Comparison of ENCODE assay signal across 8 cellular contexts in the genomic region with DNA sequence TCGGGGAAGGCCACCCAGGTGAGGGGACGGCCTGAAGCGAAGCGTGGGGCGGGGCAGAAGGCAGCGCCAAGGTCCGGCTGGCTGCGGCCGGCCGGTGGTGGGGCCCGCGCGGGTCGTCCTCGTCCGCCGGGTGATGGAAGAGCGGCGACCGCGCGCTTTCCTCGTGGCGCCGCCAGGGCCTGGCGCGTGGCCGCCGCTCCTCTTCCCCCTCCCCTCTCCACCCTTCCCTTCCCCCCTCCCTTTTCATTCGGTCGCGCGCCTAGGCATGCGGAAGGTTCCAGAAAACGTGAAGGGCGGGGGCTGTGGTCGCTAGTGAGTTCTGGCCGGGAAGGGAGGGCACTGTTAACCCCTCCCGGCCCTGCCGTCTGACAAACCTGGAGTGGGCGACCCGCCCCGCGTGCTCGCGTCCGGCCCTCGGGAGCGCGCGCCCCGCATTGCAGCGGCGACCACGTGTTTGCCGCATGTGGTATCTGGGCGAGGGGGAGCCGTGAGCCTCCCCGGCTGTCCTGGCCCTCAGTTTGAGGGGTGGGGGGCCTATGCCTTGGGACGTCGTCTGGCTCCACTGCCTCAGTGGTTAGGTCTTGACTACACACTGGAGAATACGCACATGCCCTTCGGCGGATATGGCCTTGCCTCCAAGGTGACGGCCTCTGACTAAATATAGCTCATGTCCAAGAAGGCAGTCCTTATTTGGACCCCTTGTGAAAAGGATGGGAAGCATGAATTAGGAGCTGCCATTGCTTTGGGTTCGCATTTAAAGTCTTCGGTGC. TPM values are rescaled to one million over a fixed set of nuclear protein-coding genes. Genes with fewer than 3 reads are reported as not detected.
DNase-seq lines count a peak whose midpoint lies in the region; ATAC-seq, FAIRE-seq and TF ChIP-seq lines count a peak whose summit lies in the region.

No MANE protein-coding gene starts in this region.

- peaks cover 48% of the 10 kb centered on the region for H3K4me1 Mint-ChIP-seq in GM23338

- H3K36me3 ChIP-seq in GM23338 (ENCODE audit: insufficient read depth), result peaks cover 48% of the 10 kb centered on the region

- H3K4me1 ChIP-seq in GM23338 (ENCODE audit: insufficient read depth), result peaks cover 23% of the 10 kb centered on the region

- H4K20me1 ChIP-seq in GM23338 (replicated peaks; ENCODE audit: insufficient read depth), result peaks cover 38% of the 10 kb centered on the region

- H3K27me3 ChIP-seq in GM23338 (ENCODE audit: insufficient read depth) (no peaks in the 10 kb centered on the region), layer of hippocampus (ENCODE audit: control insufficient read depth, insufficient read depth, low read length) (no peaks in the 10 kb centered on the region)

- H3F3A ChIP-seq in GM23338 (replicated peaks; ENCODE audit: low read depth), result peaks cover 49% of the 10 kb centered on the region

- H3K27me3 Mint-ChIP-seq in GM23338 (ENCODE audit: insufficient read depth, low read depth, poor library complexity), result peaks cover 19% of the 10 kb centered on the region

- peak overlapping the region; percentile 100 for H3K27ac ChIP-seq in GM23338 (ENCODE audit: low read depth)
- peak overlapping the region; percentile 100 for H3K27ac ChIP-seq in layer of hippocampus (ENCODE audit: low read depth, low read length)

- peak overlapping the region; percentile 98 for H3K4me3 Mint-ChIP-seq in GM23338

- ATAC-seq in GM23338, result peak; percentile 10
- peak; percentile 47 to 48 for ATAC-seq in activated CD4-positive, CD25-positive, alpha-beta regulatory T cell treated with anti-CD3 and anti-CD28 coated beads, Interleukin-2, amount 50 U/mL, for 24 hours

- peaks cover 3% of the 10 kb centered on the region; the same call in 2 of the 3 replicates for H3K9me3 Mint-ChIP-seq in GM23338

- peaks cover 47% of the 10 kb centered on the region for H3K79me2 ChIP-seq in GM23338 (replicated peaks; ENCODE audit: insufficient read depth)

- peak overlapping the region; percentile 96 for H3K4me2 ChIP-seq in GM23338

- H3K4me3 ChIP-seq in GM23338, result peak overlapping the region; percentile 92

- no peak for FAIRE-seq in GM19239 (lab: Jason Lieb, UNC)

- H3K27ac Mint-ChIP-seq in GM23338, result peak overlapping the region; percentile 100

- no peak for TF ChIP-seq CTCF in GM23338 (conservative IDR thresholded peaks at IDR 0.05; ENCODE audit: low read depth in 2 of 2)

- no peaks in the 10 kb centered on the region for H3K9me2 ChIP-seq in GM23338 (ENCODE audit: insufficient read depth)

- peaks cover 59% of the 10 kb centered on the region for H3K36me3 Mint-ChIP-seq in GM23338 (ENCODE audit: low read depth)

- DNase-seq in GM04504 (ENCODE audit: low read depth) (peak; percentile 37), GM23338 (ENCODE audit: low spot score) (peak; percentile 61), M059J (ENCODE audit: low read depth) (peak; percentile 52), cerebellum (ENCODE audit: low spot score) (peak; percentile 77), GM19239 (ENCODE audit: insufficient read length, low spot score) (no peak)
- DNase-seq in stimulated activated CD4-positive, alpha-beta T cell treated with anti-CD3 and anti-CD28 coated beads, Interleukin-1b, Interleukin-23, amount 100 ng/mL, for 48 hours, result peak; percentile 78

- no peak overlapping the region for H2AFZ ChIP-seq in GM23338

TF ChIP-seq in GM23338, 12 proteins besides CTCF, POLR2A, EP300 and RAD21:
- TF ChIP-seq POLR2AphosphoS5 (IDR thresholded peaks at IDR 0.05; ENCODE audit: low read depth), result 0 out of 2 replicates have a peak, but pooled peaks have one; percentile 19
- no peak for TF ChIP-seq ZNF114 (CRISPR knock-in tag; IDR thresholded peaks at IDR 0.05)
- TF ChIP-seq, protein P1, sequence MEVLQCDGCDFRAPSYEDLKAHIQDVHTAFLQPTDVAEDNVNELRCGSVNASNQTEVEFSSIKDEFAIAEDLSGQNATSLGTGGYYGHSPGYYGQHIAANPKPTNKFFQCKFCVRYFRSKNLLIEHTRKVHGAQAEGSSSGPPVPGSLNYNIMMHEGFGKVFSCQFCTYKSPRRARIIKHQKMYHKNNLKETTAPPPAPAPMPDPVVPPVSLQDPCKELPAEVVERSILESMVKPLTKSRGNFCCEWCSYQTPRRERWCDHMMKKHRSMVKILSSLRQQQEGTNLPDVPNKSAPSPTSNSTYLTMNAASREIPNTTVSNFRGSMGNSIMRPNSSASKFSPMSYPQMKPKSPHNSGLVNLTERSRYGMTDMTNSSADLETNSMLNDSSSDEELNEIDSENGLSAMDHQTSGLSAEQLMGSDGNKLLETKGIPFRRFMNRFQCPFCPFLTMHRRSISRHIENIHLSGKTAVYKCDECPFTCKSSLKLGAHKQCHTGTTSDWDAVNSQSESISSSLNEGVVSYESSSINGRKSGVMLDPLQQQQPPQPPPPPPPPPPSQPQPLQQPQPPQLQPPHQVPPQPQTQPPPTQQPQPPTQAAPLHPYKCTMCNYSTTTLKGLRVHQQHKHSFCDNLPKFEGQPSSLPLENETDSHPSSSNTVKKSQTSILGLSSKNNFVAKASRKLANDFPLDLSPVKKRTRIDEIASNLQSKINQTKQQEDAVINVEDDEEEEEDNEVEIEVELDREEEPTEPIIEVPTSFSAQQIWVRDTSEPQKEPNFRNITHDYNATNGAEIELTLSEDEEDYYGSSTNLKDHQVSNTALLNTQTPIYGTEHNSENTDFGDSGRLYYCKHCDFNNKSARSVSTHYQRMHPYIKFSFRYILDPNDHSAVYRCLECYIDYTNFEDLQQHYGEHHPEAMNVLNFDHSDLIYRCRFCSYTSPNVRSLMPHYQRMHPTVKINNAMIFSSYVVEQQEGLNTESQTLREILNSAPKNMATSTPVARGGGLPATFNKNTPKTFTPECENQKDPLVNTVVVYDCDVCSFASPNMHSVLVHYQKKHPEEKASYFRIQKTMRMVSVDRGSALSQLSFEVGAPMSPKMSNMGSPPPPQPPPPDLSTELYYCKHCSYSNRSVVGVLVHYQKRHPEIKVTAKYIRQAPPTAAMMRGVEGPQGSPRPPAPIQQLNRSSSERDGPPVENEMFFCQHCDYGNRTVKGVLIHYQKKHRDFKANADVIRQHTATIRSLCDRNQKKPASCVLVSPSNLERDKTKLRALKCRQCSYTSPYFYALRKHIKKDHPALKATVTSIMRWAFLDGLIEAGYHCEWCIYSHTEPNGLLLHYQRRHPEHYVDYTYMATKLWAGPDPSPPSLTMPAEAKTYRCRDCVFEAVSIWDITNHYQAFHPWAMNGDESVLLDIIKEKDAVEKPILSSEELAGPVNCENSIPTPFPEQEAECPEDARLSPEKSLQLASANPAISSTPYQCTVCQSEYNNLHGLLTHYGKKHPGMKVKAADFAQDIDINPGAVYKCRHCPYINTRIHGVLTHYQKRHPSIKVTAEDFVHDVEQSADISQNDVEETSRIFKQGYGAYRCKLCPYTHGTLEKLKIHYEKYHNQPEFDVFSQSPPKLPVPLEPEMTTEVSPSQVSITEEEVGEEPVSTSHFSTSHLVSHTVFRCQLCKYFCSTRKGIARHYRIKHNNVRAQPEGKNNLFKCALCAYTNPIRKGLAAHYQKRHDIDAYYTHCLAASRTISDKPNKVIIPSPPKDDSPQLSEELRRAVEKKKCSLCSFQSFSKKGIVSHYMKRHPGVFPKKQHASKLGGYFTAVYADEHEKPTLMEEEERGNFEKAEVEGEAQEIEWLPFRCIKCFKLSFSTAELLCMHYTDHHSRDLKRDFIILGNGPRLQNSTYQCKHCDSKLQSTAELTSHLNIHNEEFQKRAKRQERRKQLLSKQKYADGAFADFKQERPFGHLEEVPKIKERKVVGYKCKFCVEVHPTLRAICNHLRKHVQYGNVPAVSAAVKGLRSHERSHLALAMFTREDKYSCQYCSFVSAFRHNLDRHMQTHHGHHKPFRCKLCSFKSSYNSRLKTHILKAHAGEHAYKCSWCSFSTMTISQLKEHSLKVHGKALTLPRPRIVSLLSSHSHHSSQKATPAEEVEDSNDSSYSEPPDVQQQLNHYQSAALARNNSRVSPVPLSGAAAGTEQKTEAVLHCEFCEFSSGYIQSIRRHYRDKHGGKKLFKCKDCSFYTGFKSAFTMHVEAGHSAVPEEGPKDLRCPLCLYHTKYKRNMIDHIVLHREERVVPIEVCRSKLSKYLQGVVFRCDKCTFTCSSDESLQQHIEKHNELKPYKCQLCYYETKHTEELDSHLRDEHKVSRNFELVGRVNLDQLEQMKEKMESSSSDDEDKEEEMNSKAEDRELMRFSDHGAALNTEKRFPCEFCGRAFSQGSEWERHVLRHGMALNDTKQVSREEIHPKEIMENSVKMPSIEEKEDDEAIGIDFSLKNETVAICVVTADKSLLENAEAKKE (CRISPR knock-in tag; IDR thresholded peaks at IDR 0.05), result no peak
- TF ChIP-seq EZH2 (IDR thresholded peaks at IDR 0.05; ENCODE audit: low read depth, unreplicated experiment), result no peak
- TF ChIP-seq, protein P2, sequence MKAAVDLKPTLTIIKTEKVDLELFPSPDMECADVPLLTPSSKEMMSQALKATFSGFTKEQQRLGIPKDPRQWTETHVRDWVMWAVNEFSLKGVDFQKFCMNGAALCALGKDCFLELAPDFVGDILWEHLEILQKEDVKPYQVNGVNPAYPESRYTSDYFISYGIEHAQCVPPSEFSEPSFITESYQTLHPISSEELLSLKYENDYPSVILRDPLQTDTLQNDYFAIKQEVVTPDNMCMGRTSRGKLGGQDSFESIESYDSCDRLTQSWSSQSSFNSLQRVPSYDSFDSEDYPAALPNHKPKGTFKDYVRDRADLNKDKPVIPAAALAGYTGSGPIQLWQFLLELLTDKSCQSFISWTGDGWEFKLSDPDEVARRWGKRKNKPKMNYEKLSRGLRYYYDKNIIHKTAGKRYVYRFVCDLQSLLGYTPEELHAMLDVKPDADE (IDR thresholded peaks at IDR 0.05), result no peak
TF ChIP-seq in GM23338: peak in this region for 1.

RNA-seq across cellular contexts. Expression of a gene that starts 0.6 kb away (rescaled TPM):
- total RNA-seq in GM23338 (2014; rRNA removed; shearing (Covaris generic)), result 206 and 232 TPM in 2 replicates
- 74.4 and 105 TPM in 2 replicates for polyA plus RNA-seq in GM23338 (2016; fragmentation: Nextera tagmentation; extraction: Ambion mirVana)
- total RNA-seq in M059J (2014; rRNA removed; shearing (Covaris generic)), result 42.2 and 72.4 TPM in 2 replicates
- total RNA-seq in cerebellum, result 144 TPM

RNA-seq across cellular contexts. Expression of a gene that starts 21.7 kb away (rescaled TPM):
- 30.8 and 36.2 TPM in 2 replicates for total RNA-seq in GM23338 (2014; rRNA removed; shearing (Covaris generic))
- 14.4 and 15.3 TPM in 2 replicates for polyA plus RNA-seq in GM23338 (2016; fragmentation: Nextera tagmentation; extraction: Ambion mirVana)
- 21.2 and 56.2 TPM in 2 replicates for total RNA-seq in M059J (2014; rRNA removed; shearing (Covaris generic))
- 34.1 TPM for total RNA-seq in cerebellum

RNA-seq across cellular contexts. Expression of a gene that starts 37.8 kb away (rescaled TPM):
- 16.3 and 17.4 TPM in 2 replicates for total RNA-seq in GM23338 (2014; rRNA removed; shearing (Covaris generic))
- 71.7 and 73.0 TPM in 2 replicates for polyA plus RNA-seq in GM23338 (2016; fragmentation: Nextera tagmentation; extraction: Ambion mirVana)
- 0.27 TPM in 1 of 2 replicates, not detected in the other for total RNA-seq in M059J (2014; rRNA removed; shearing (Covaris generic))
- 1.6 TPM for total RNA-seq in cerebellum

RNA-seq across cellular contexts. Expression of a gene that starts 44.7 kb away (rescaled TPM):
- 0.87 and 2.6 TPM in 2 replicates for total RNA-seq in GM23338 (2014; rRNA removed; shearing (Covaris generic))
- 5.5 and 7.8 TPM in 2 replicates for polyA plus RNA-seq in GM23338 (2016; fragmentation: Nextera tagmentation; extraction: Ambion mirVana)
- 15.1 and 22.3 TPM in 2 replicates for total RNA-seq in M059J (2014; rRNA removed; shearing (Covaris generic))
- 6.7 TPM for total RNA-seq in cerebellum

RNA-seq across cellular contexts. Expression of a gene that starts 56.0 kb away (rescaled TPM):
- total RNA-seq in GM23338 (2014; rRNA removed; shearing (Covaris generic)), result 114 and 145 TPM in 2 replicates
- polyA plus RNA-seq in GM23338 (2016; fragmentation: Nextera tagmentation; extraction: Ambion mirVana), result 260 and 276 TPM in 2 replicates
- total RNA-seq in M059J (2014; rRNA removed; shearing (Covaris generic)), result 332 and 413 TPM in 2 replicates
- 39.8 TPM for total RNA-seq in cerebellum
